ENCODE assay signal across 8 cellular contexts in genomic region chr15:82197734-82198594, GRCh38.
A peak's percentile ranks its signal among the peaks of the same experiment; 100 is the strongest.
DNase-seq lines count a peak whose midpoint lies in the region; ATAC-seq and TF ChIP-seq lines count a peak whose summit lies in the region.

No MANE protein-coding gene starts in this region.

- DNase-seq in AG09309 (ENCODE audit: low read depth), result no peak
- DNase-seq in NCI-H2171 treated with DMSO at 0.1 percent for 48 hours (lab: John Stamatoyannopoulos, UW), result peak; percentile 61
- DNase-seq in chondrocyte (ENCODE audit: low spot score), result no peak
- DNase-seq in left lobe of liver (ENCODE audit: low spot score), result peak; percentile 66
- peak; percentile 27 to 35 (median 29) for DNase-seq in stimulated activated CD4-positive, alpha-beta T cell treated with anti-CD3 and anti-CD28 coated beads, TNF-alpha, amount 100 ng/mL, for 24 hours (ENCODE audit: low read depth in 3 of 3)

- H3K4me1 Mint-ChIP-seq in chondrocyte (ENCODE audit: low read depth), result peaks cover 6% of the 10 kb centered on the region

- H3K4me3 ChIP-seq in AG09309 (ENCODE audit: control insufficient read depth, low read depth, low read length), result no peak overlapping the region

- H3K27me3 Mint-ChIP-seq in chondrocyte (ENCODE audit: low read depth), result no peaks in the 10 kb centered on the region

- ATAC-seq in GM18867 (IDR thresholded peaks at IDR 0.05; ENCODE audit: unreplicated experiment), result peak; percentile 89
- ATAC-seq in HG03066 (IDR thresholded peaks at IDR 0.05; ENCODE audit: low read depth, unreplicated experiment), result peak; percentile 86
- peak; percentile 53 to 67 for ATAC-seq in activated CD4-positive, CD25-positive, alpha-beta regulatory T cell treated with anti-CD3 and anti-CD28 coated beads, Interleukin-2, amount 50 U/mL, for 24 hours
- peak; percentile 99 for ATAC-seq in left lobe of liver

- H3K4me3 Mint-ChIP-seq in chondrocyte (ENCODE audit: unreplicated experiment), result no peak overlapping the region

- TF ChIP-seq CTCF in AG09309 (IDR thresholded peaks at IDR 0.05; ENCODE audit: control insufficient read depth, insufficient read depth, low read depth, low read length, missing control alignments), result peak; percentile 70
- peak; percentile 91 for TF ChIP-seq CTCF in chondrocyte (IDR thresholded peaks at IDR 0.05)

- no peaks in the 10 kb centered on the region for H3K36me3 Mint-ChIP-seq in chondrocyte (ENCODE audit: low read depth)

- H3K27ac Mint-ChIP-seq in chondrocyte (ENCODE audit: unreplicated experiment), result peak overlapping the region; percentile 32

- no peaks in the 10 kb centered on the region for H3K9me3 Mint-ChIP-seq in chondrocyte (ENCODE audit: low read depth)

Comparison
In these comparisons a context has a peak if more than half of its experiments do, and no peak if none do; other contexts are left out.
1. DNase-seq: peak in NCI-H2171 treated with DMSO at 0.1 percent for 48 hours (single experiment), left lobe of liver (single experiment) and stimulated activated CD4-positive, alpha-beta T cell treated with anti-CD3 and anti-CD28 coated beads, TNF-alpha, amount 100 ng/mL, for 24 hours (3 of 3); none in AG09309 (single experiment) and chondrocyte (single experiment).
2. Peak in every context shown above with its lines, with median percentiles within 50 percentile points of each other: ATAC-seq.